ENCODE assay signal across 1 cellular context in the genomic region with DNA sequence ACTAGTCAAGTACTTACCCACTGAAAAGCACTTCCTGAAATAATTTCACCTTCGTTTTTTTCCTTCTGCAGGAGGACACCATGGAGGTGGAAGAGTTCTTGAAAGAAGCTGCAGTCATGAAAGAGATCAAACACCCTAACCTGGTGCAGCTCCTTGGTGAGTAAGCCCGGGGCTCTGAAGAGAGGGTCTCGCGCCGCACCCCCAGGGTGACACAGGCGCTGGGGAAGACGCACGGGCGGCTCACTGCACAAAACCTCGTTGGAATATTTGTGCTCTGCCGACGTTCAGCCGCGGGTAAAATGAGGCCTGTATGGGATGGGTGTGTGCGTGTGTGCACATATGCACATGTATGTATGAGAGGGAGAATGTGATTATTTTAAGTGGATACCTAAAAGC.
TF ChIP-seq lines count a peak whose summit lies in the region.

No MANE protein-coding gene starts in this region.

TF ChIP-seq in HepG2, 621 proteins besides CTCF, POLR2A, EP300 and RAD21:
- TF ChIP-seq ZNF609 (CRISPR knock-in tag; IDR thresholded peaks at IDR 0.05; ENCODE audit: borderline replicate concordance) (no peak), JUND (CRISPR knock-in tag; IDR thresholded peaks at IDR 0.05) (no peak), HMG20B (CRISPR knock-in tag; conservative IDR thresholded peaks at IDR 0.05) (no peak), ZNF605 (CRISPR knock-in tag; IDR thresholded peaks at IDR 0.05) (no peak), CHD2 (IDR thresholded peaks at IDR 0.05; ENCODE audit: low read depth, low read length) (no peak), NCOA5 (CRISPR knock-in tag; IDR thresholded peaks at IDR 0.05) (no peak), TAF15 (IDR thresholded peaks at IDR 0.05; ENCODE audit: low read depth, low read length, poor library complexity, severe bottlenecking) (no peak), CSRNP1 (CRISPR knock-in tag; IDR thresholded peaks at IDR 0.05) (no peak), LBX2 (CRISPR knock-in tag; IDR thresholded peaks at IDR 0.05; ENCODE audit: borderline replicate concordance) (no peak), YY1 (IDR thresholded peaks at IDR 0.05; ENCODE audit: insufficient read depth, insufficient replicate concordance, low read depth, low read length) (no peak), FUBP1 (CRISPR knock-in tag; IDR thresholded peaks at IDR 0.05; ENCODE audit: borderline replicate concordance) (no peak), ERF (CRISPR knock-in tag; IDR thresholded peaks at IDR 0.05) (no peak), SOX5 (CRISPR knock-in tag; IDR thresholded peaks at IDR 0.05; ENCODE audit: borderline replicate concordance) (no peak), DBP (CRISPR knock-in tag; IDR thresholded peaks at IDR 0.05; ENCODE audit: not compliant biosample characterization) (no peak), ATRX (CRISPR knock-in tag; IDR thresholded peaks at IDR 0.05; ENCODE audit: borderline replicate concordance) (no peak), ZNF281 (CRISPR knock-in tag; IDR thresholded peaks at IDR 0.05; ENCODE audit: borderline replicate concordance) (no peak), ZBTB2 (CRISPR knock-in tag; IDR thresholded peaks at IDR 0.05; ENCODE audit: low read depth) (no peak), ELF1 (CRISPR knock-in tag; IDR thresholded peaks at IDR 0.05) (no peak)
- TF ChIP-seq, protein P1, sequence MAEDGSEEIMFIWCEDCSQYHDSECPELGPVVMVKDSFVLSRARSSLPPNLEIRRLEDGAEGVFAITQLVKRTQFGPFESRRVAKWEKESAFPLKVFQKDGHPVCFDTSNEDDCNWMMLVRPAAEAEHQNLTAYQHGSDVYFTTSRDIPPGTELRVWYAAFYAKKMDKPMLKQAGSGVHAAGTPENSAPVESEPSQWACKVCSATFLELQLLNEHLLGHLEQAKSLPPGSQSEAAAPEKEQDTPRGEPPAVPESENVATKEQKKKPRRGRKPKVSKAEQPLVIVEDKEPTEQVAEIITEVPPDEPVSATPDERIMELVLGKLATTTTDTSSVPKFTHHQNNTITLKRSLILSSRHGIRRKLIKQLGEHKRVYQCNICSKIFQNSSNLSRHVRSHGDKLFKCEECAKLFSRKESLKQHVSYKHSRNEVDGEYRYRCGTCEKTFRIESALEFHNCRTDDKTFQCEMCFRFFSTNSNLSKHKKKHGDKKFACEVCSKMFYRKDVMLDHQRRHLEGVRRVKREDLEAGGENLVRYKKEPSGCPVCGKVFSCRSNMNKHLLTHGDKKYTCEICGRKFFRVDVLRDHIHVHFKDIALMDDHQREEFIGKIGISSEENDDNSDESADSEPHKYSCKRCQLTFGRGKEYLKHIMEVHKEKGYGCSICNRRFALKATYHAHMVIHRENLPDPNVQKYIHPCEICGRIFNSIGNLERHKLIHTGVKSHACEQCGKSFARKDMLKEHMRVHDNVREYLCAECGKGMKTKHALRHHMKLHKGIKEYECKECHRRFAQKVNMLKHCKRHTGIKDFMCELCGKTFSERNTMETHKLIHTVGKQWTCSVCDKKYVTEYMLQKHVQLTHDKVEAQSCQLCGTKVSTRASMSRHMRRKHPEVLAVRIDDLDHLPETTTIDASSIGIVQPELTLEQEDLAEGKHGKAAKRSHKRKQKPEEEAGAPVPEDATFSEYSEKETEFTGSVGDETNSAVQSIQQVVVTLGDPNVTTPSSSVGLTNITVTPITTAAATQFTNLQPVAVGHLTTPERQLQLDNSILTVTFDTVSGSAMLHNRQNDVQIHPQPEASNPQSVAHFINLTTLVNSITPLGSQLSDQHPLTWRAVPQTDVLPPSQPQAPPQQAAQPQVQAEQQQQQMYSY (CRISPR knock-in tag; IDR thresholded peaks at IDR 0.05): no peak
- TF ChIP-seq, protein P2, sequence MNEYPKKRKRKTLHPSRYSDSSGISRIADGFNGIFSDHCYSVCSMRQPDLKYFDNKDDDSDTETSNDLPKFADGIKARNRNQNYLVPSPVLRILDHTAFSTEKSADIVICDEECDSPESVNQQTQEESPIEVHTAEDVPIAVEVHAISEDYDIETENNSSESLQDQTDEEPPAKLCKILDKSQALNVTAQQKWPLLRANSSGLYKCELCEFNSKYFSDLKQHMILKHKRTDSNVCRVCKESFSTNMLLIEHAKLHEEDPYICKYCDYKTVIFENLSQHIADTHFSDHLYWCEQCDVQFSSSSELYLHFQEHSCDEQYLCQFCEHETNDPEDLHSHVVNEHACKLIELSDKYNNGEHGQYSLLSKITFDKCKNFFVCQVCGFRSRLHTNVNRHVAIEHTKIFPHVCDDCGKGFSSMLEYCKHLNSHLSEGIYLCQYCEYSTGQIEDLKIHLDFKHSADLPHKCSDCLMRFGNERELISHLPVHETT (CRISPR knock-in tag; conservative IDR thresholded peaks at IDR 0.05): no peak
